10 cellular contexts compared by ENCODE assay signal in genomic region chr6:136051140-136051775, GRCh38.
A peak's percentile ranks its signal among the peaks of the same experiment; 100 is the strongest.
DNase-seq lines count a peak whose midpoint lies in the region; ATAC-seq and TF ChIP-seq lines count a peak whose summit lies in the region.
"Had no signal": no experiment of that assay in that cellular context is flagged by ENCODE, and none has a peak within 500 bp of the region (broad histone marks: within the 10 kb centered on the region; RNA-seq: fewer than 3 reads in every experiment).

No MANE protein-coding gene starts in this region.

- H3K27ac ChIP-seq in CD4-positive, alpha-beta T cell (ENCODE audit: low read depth, low read length), result no peak overlapping the region

- peak; percentile 87 for ATAC-seq in CD4-positive, alpha-beta T cell (ENCODE audit: poor library complexity)
- no peak for ATAC-seq in HG03342 (IDR thresholded peaks at IDR 0.05; ENCODE audit: unreplicated experiment)
- ATAC-seq in GM21360 (IDR thresholded peaks at IDR 0.05; ENCODE audit: unreplicated experiment), result no peak
- ATAC-seq in HG02623 (IDR thresholded peaks at IDR 0.05; ENCODE audit: unreplicated experiment), result no peak

- H3K9me3 Mint-ChIP-seq in CD4-positive, alpha-beta T cell, result no peaks in the 10 kb centered on the region
- peaks cover 5% of the 10 kb centered on the region for H3K9me3 Mint-ChIP-seq in nephron

- DNase-seq in CD4-positive, alpha-beta T cell, result peak in 2 of 10 experiments; percentile 7 to 35
- peak; percentile 50 for DNase-seq in NCI-H2227 treated with DMSO at 0.1 percent for 48 hours (lab: John Stamatoyannopoulos, UW)
- DNase-seq in dermis blood vessel endothelial cell, result peak; percentile 92
- DNase-seq in globus pallidus (ENCODE audit: low spot score), result no peak
- DNase-seq: DMS79, NCI-H524 treated with DMSO at 0.1 percent for 48 hours had no signal

- H3K9me3 ChIP-seq in CD4-positive, alpha-beta T cell (ENCODE audit: control insufficient read depth, low read length), result no peaks in the 10 kb centered on the region

- intact Hi-C loops in CD4-positive, alpha-beta T cell (cut with DNase I, micrococcal nuclease), result no loop called here

- peaks cover 25% of the 10 kb centered on the region for H3K4me1 Mint-ChIP-seq in CD4-positive, alpha-beta T cell (ENCODE audit: low read depth)
- H3K4me1 Mint-ChIP-seq in nephron, result peaks cover 25% of the 10 kb centered on the region

- peak overlapping the region; percentile 39 for H3K4me3 Mint-ChIP-seq in CD4-positive, alpha-beta T cell
- peak overlapping the region in 1 of 3 experiments; percentile 19 for H3K4me3 Mint-ChIP-seq in nephron

- H3K36me3 Mint-ChIP-seq in CD4-positive, alpha-beta T cell (ENCODE audit: low read depth), result no peaks in the 10 kb centered on the region
- peaks cover 3% of the 10 kb centered on the region for H3K36me3 Mint-ChIP-seq in nephron (ENCODE audit: low read depth)

- no peaks in the 10 kb centered on the region for H3K27me3 Mint-ChIP-seq in CD4-positive, alpha-beta T cell
- no peaks in the 10 kb centered on the region for H3K27me3 Mint-ChIP-seq in nephron (ENCODE audit: low read depth)

- POLR2A ChIA-PET in CD4-positive, alpha-beta T cell (lab: Charles Lee), result interaction anchor here (0.8 to 1.1 kb wide), 2 partner anchors 14 to 238 kb away, joined by 3 to 4 read pairs; partner anchors contain the start of gene BCLAF1

- H3K27me3 ChIP-seq in CD4-positive, alpha-beta T cell (ENCODE audit: control insufficient read depth, insufficient read depth, low read length), result no peaks in the 10 kb centered on the region

- CTCF ChIA-PET in CD4-positive, alpha-beta T cell (lab: Charles Lee), result interaction anchor here (1.4 kb wide), 1 partner anchor 9 kb away, joined by 3 read pairs; no protein-coding TSS in a partner anchor

- no peak for TF ChIP-seq CTCF in CD4-positive, alpha-beta T cell (IDR thresholded peaks at IDR 0.05)
- TF ChIP-seq CTCF in nephron (IDR thresholded peaks at IDR 0.05; ENCODE audit: unreplicated experiment in 3 of 3), result no peak

- peak overlapping the region; percentile 76 for H3K27ac Mint-ChIP-seq in CD4-positive, alpha-beta T cell
- H3K27ac Mint-ChIP-seq in nephron, result peak overlapping the region; percentile 92 to 97 (median 95)
